In the genomic region with DNA sequence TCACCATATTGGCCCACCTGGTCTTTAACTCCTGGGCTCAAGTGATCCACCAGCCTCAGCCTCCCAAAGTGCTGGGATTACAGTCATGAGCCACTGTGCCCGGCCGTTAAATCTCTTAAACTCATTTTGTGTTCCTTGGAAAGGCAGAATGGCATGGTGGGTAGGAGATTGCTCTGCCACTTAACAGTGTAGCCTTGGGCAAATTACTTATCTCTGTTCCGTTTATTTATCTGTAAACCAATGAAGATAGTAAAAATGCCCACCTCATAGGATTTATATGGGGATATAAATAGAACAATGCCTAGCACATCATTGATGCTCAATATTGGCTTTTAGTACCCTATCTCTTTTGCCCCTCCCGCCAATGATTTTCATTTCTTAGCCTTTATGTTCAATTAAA, we compare ENCODE assay signal across 20 cellular contexts.
"Had no signal": no experiment of that assay in that cellular context is flagged by ENCODE, and none has a peak within 500 bp of the region (broad histone marks: within the 10 kb centered on the region; RNA-seq: fewer than 3 reads in every experiment).

No MANE protein-coding gene starts in this region.

- H3K9me3 Mint-ChIP-seq: activated T-cell treated with anti-CD3 and anti-CD28 coated beads, Interleukin-2, amount 50 U/mL, for 24 hours; WTC11 had no signal

- H3K36me3 Mint-ChIP-seq: WTC11 had no signal

- H3K4me3 Mint-ChIP-seq: activated CD8-positive, alpha-beta memory T cell treated with anti-CD3 and anti-CD28 coated beads, Interleukin-2, amount 10 ng/mL, durations not matched to agents 7 days and 5 days; activated T-cell treated with anti-CD3 and anti-CD28 coated beads, Interleukin-2, amount 50 U/mL, for 24 hours; activated T-helper 1 cell treated with anti-CD3 and anti-CD28 coated beads, Interleukin-12 subunit alpha, Interleukin-12 subunit beta, Interleukin-2, Interleukin-4 antibody, amounts not matched to agents 30 ng/mL and 10 ng/mL and 1 ng/mL, durations not matched to agents 14 hours and 24 hours and 36 hours; T-helper 1 cell treated with Interleukin-12 subunit alpha and Interleukin-12 subunit beta and Interleukin-4 antibody, amounts not matched to agents 30 μg/mL and 1 μg/mL, for 36 hours; WTC11 had no signal

- H3K27me3 Mint-ChIP-seq: activated CD8-positive, alpha-beta memory T cell treated with anti-CD3 and anti-CD28 coated beads, Interleukin-2, amount 10 ng/mL, durations not matched to agents 7 days and 5 days; activated T-cell treated with anti-CD3 and anti-CD28 coated beads, Interleukin-2, amount 50 U/mL, for 24 hours had no signal

- DNase-seq: activated CD4-positive, alpha-beta T cell treated with anti-CD3 and anti-CD28 coated beads for 48 hours; activated CD4-positive, alpha-beta T cell treated with anti-CD3 and anti-CD28 coated beads, Interleukin-2, amount 50 U/mL, for 4 hours; activated CD4-positive, CD25-positive, alpha-beta regulatory T cell treated with anti-CD3 and anti-CD28 coated beads, Interleukin-2, amount 50 U/mL, for 72 hours; activated CD8-positive, alpha-beta memory T cell treated with anti-CD3 and anti-CD28 coated beads, Interleukin-2, amount 10 ng/mL, durations not matched to agents 7 days and 5 days; activated effector memory CD4-positive, alpha-beta T cell treated with anti-CD3 and anti-CD28 coated beads, Interleukin-2, amount 50 U/mL, for 16 hours; activated naive CD4-positive, alpha-beta T cell treated with Interleukin-2 at 50 U/mL for 16 hours; anterior cingulate cortex; cerebellar nuclear complex; MM.1S; NCI-H1105 treated with DMSO at 0.1 percent for 48 hours; NCI-H1436 treated with DMSO at 0.1 percent for 48 hours; NCI-H187; NCI-H2081; NCI-H524; SIG-M5 had no signal

- H3K27ac Mint-ChIP-seq: activated CD8-positive, alpha-beta memory T cell treated with anti-CD3 and anti-CD28 coated beads, Interleukin-2, amount 10 ng/mL, durations not matched to agents 7 days and 5 days; activated naive CD4-positive, alpha-beta T cell treated with anti-CD3 and anti-CD28 coated beads, Interleukin-2, amount 50 U/mL, for 72 hours; activated T-cell treated with anti-CD3 and anti-CD28 coated beads, Interleukin-2, amount 50 U/mL, for 24 hours; activated T-helper 1 cell treated with anti-CD3 and anti-CD28 coated beads, Interleukin-12 subunit alpha, Interleukin-12 subunit beta, Interleukin-2, Interleukin-4 antibody, amounts not matched to agents 30 ng/mL and 10 ng/mL and 1 ng/mL, durations not matched to agents 14 hours and 24 hours and 36 hours; T-helper 1 cell treated with Interleukin-12 subunit alpha and Interleukin-12 subunit beta and Interleukin-4 antibody, amounts not matched to agents 30 μg/mL and 1 μg/mL, for 36 hours; WTC11 had no signal
